Comparison of ENCODE assay signal across 21 cellular contexts in the genomic region with DNA sequence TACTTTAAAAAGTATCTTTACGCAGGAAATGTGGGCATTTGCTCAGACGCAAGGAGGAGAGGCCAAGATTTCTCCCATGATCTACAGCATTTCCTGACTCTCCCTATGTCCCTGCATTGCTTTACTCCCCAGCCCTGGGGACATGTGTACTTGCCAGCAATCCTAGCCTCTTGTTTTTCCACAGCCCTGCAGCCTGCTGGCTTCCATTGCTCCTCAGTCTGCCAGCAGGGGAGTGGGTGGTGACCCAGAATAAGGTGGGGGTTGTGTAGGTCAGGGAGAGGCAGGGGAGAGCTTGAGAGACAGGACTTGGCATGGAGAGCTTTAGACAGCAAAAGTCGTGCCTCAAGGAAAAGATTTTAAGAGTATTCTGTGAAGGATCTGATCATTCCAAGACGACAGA.
A peak's percentile ranks its signal among the peaks of the same experiment; 100 is the strongest.
DNase-seq lines count a peak whose midpoint lies in the region; ATAC-seq, FAIRE-seq and TF ChIP-seq lines count a peak whose summit lies in the region.
"Had no signal": no experiment of that assay in that cellular context is flagged by ENCODE, and none has a peak within 500 bp of the region (broad histone marks: within the 10 kb centered on the region; RNA-seq: fewer than 3 reads in every experiment).

No MANE protein-coding gene starts in this region.

- intact Hi-C loops in CD8-positive, alpha-beta T cell (cut with DNase I, micrococcal nuclease) = no loop called here

- H3K9ac ChIP-seq in mesendoderm (ENCODE audit: low read length) (no peak overlapping the region), trophoblast cell (ENCODE audit: low read length) (no peak overlapping the region)
- H3K9ac ChIP-seq: BLaER1, GM23248 had no signal

- no peak overlapping the region for H3K4me3 Mint-ChIP-seq in CD8-positive, alpha-beta T cell
- H3K4me3 Mint-ChIP-seq: CD14-positive monocyte; CD4-positive, alpha-beta memory T cell had no signal

- H3K18ac ChIP-seq in mesendoderm (ENCODE audit: low read length) (no peak overlapping the region), trophoblast cell (ENCODE audit: low read length) (no peak overlapping the region)

- ATAC-seq in CD8-positive, alpha-beta T cell = no peak

- no peaks in the 10 kb centered on the region for H3K9me3 Mint-ChIP-seq in CD8-positive, alpha-beta T cell

- no peak overlapping the region for H2BK12ac ChIP-seq in trophoblast cell (ENCODE audit: low read length)

- no peak overlapping the region for H4K12ac ChIP-seq in trophoblast cell (ENCODE audit: low read depth, low read length)

- H3K9me3 ChIP-seq in ectodermal cell (ENCODE audit: control insufficient read depth, low read length) (no peaks in the 10 kb centered on the region), trophoblast cell (ENCODE audit: insufficient read depth, low read depth, low read length) (no peaks in the 10 kb centered on the region)
- no peaks in the 10 kb centered on the region for H3K9me3 ChIP-seq in CD8-positive, alpha-beta T cell (ENCODE audit: low read length)
- H3K9me3 ChIP-seq: BLaER1 had no signal

- DNase-seq in ELF-1 (ENCODE audit: low read depth, low spot score) = peak; percentile 29
- peak; percentile 6 for DNase-seq in iPS-NIHi11 (ENCODE audit: low spot score)
- DNase-seq in mesendoderm = peak; percentile 35
- DNase-seq in trophoblast cell = no peak
- DNase-seq in midbrain (lab: John Stamatoyannopoulos, UW) = no peak
- no peak for DNase-seq in CD8-positive, alpha-beta T cell
- no peak for DNase-seq in H54 (ENCODE audit: insufficient read length, low spot score)
- DNase-seq: 8988T; CD4-positive, alpha-beta memory T cell; DMS 273 treated with DMSO at 0.1 percent for 48 hours; DMS53; DND-41; EL; GM23248; H7 had no signal

- POLR2A ChIA-PET in CD8-positive, alpha-beta T cell (lab: Charles Lee) = no interaction called here

- WGBS in ectodermal cell, 2 experiments = 86 to 88% methylated on average over 4 of the region's 4 CpGs
- WGBS in mesendoderm (ENCODE audit: extremely low coverage, insufficient coverage, low lambda C conversion rate) = no CpG with 5 or more reads among the region's 4 CpGs
- no CpG with 5 or more reads among the region's 4 CpGs for WGBS in trophoblast cell (ENCODE audit: extremely low coverage, insufficient coverage, insufficient read length)

- no peak overlapping the region for H2AFZ ChIP-seq in trophoblast cell (ENCODE audit: insufficient read depth, low read length, poor library complexity)
- H2AFZ ChIP-seq: GM23248 had no signal

- no peak for TF ChIP-seq CTCF in CD8-positive, alpha-beta T cell (IDR thresholded peaks at IDR 0.05)

- no peaks in the 10 kb centered on the region for H3K4me1 Mint-ChIP-seq in CD8-positive, alpha-beta T cell (ENCODE audit: low read depth)
- H3K4me1 Mint-ChIP-seq: CD14-positive monocyte; CD4-positive, alpha-beta memory T cell had no signal

- H4K91ac ChIP-seq in trophoblast cell (ENCODE audit: low read depth, low read length) = no peak overlapping the region

- H4K8ac ChIP-seq in mesendoderm (ENCODE audit: low read depth, low read length) = no peak overlapping the region
- H4K8ac ChIP-seq in trophoblast cell (ENCODE audit: low read depth, low read length) = no peak overlapping the region

- H3K79me1 ChIP-seq in mesendoderm (ENCODE audit: low read length) (no peaks in the 10 kb centered on the region), trophoblast cell (ENCODE audit: low read length) (no peaks in the 10 kb centered on the region)

- H3K4me2 ChIP-seq in mesendoderm (ENCODE audit: low read length) (no peak overlapping the region), trophoblast cell (ENCODE audit: low read length) (no peak overlapping the region)
- H3K4me2 ChIP-seq: BLaER1 had no signal

- CTCF ChIA-PET in CD8-positive, alpha-beta T cell (lab: Charles Lee) = no interaction called here

- H3K27ac Mint-ChIP-seq in CD8-positive, alpha-beta T cell = no peak overlapping the region
- H3K27ac Mint-ChIP-seq: CD14-positive monocyte; CD4-positive, alpha-beta memory T cell had no signal

- H3K79me2 ChIP-seq in mesendoderm (ENCODE audit: control insufficient read depth, insufficient read depth, low read length) = no peaks in the 10 kb centered on the region
- H3K79me2 ChIP-seq in trophoblast cell (ENCODE audit: control insufficient read depth, insufficient read depth, low read length, poor library complexity) = no peaks in the 10 kb centered on the region

- FAIRE-seq in H54 (lab: Jason Lieb, UNC) = no peak
- FAIRE-seq: G401.6, GM12891, GM19239 had no signal

- H2BK15ac ChIP-seq in mesendoderm (replicated peaks; ENCODE audit: low read depth) = no peak overlapping the region

- H3K56ac ChIP-seq in mesendoderm (ENCODE audit: low read length) = no peak overlapping the region

- H3K27me3 ChIP-seq in ectodermal cell (ENCODE audit: control insufficient read depth, insufficient read depth, low read length, poor library complexity, severe bottlenecking) (no peaks in the 10 kb centered on the region), mesendoderm (ENCODE audit: insufficient read depth, low read length, poor library complexity) (no peaks in the 10 kb centered on the region), trophoblast cell (ENCODE audit: insufficient read depth, low read length) (no peaks in the 10 kb centered on the region)
- no peaks in the 10 kb centered on the region for H3K27me3 ChIP-seq in CD8-positive, alpha-beta T cell (ENCODE audit: insufficient read depth, low read length)
- H3K27me3 ChIP-seq: BLaER1 had no signal

- no peak for TF ChIP-seq POLR2A in H54 (IDR thresholded peaks at IDR 0.05; ENCODE audit: low read depth, low read length)

- peak overlapping the region; percentile 16 for H3K27ac ChIP-seq in ectodermal cell (ENCODE audit: insufficient read depth, low read depth, low read length, poor library complexity, severe bottlenecking)
- H3K27ac ChIP-seq in mesendoderm (ENCODE audit: low read depth, low read length) = no peak overlapping the region
- H3K27ac ChIP-seq in trophoblast cell (ENCODE audit: low read depth, low read length) = no peak overlapping the region
- H3K27ac ChIP-seq in CD8-positive, alpha-beta T cell (ENCODE audit: low read depth, low read length) = no peak overlapping the region
- H3K27ac ChIP-seq: BLaER1, GM23248 had no signal

- H3K14ac ChIP-seq in trophoblast cell (ENCODE audit: low read length) = no peak overlapping the region

- H3K23ac ChIP-seq in mesendoderm (ENCODE audit: low read length) (peak overlapping the region; percentile 83), trophoblast cell (ENCODE audit: low read length) (no peak overlapping the region)

- no peak overlapping the region for H2BK5ac ChIP-seq in mesendoderm (ENCODE audit: low read length)
- H2BK5ac ChIP-seq in trophoblast cell (ENCODE audit: low read depth, low read length, poor library complexity) = no peak overlapping the region

- H3K36me3 ChIP-seq in ectodermal cell (ENCODE audit: control insufficient read depth, insufficient read depth, low read length) = no peaks in the 10 kb centered on the region
- no peaks in the 10 kb centered on the region for H3K36me3 ChIP-seq in mesendoderm (ENCODE audit: control insufficient read depth, insufficient read depth, low read length)
- no peaks in the 10 kb centered on the region for H3K36me3 ChIP-seq in trophoblast cell (ENCODE audit: control insufficient read depth in 1 of 2, insufficient read depth in 2 of 2, low read length in 2 of 2)
- H3K36me3 ChIP-seq in CD8-positive, alpha-beta T cell (ENCODE audit: insufficient read depth, low read length) = no peaks in the 10 kb centered on the region

- no peak overlapping the region for H3K4me3 ChIP-seq in ectodermal cell (ENCODE audit: insufficient read depth, low read depth, low read length)
- H3K4me3 ChIP-seq in mesendoderm (ENCODE audit: low read length) = no peak overlapping the region
- H3K4me3 ChIP-seq in trophoblast cell (ENCODE audit: low read depth, low read length) = no peak overlapping the region
- no peak overlapping the region for H3K4me3 ChIP-seq in CD8-positive, alpha-beta T cell (ENCODE audit: low read depth, low read length)
- H3K4me3 ChIP-seq: BLaER1, GM23248 had no signal

- H3K4ac ChIP-seq in mesendoderm (ENCODE audit: low read depth, low read length) (no peak overlapping the region), trophoblast cell (ENCODE audit: low read depth, low read length) (no peak overlapping the region)

- H2BK120ac ChIP-seq in mesendoderm (ENCODE audit: low read depth, low read length) (no peak overlapping the region), trophoblast cell (ENCODE audit: insufficient read depth, low read length, poor library complexity) (no peak overlapping the region)

- no peak overlapping the region for H4K5ac ChIP-seq in mesendoderm (ENCODE audit: low read length)

- H2AK5ac ChIP-seq in mesendoderm (ENCODE audit: low read length) (no peak overlapping the region), trophoblast cell (ENCODE audit: low read length) (no peak overlapping the region)

- H3K4me1 ChIP-seq in ectodermal cell (ENCODE audit: control insufficient read depth, insufficient read depth, low read length) (peaks cover 12% of the 10 kb centered on the region), mesendoderm (ENCODE audit: control insufficient read depth, low read depth, low read length) (no peaks in the 10 kb centered on the region), trophoblast cell (ENCODE audit: control insufficient read depth in 1 of 2, insufficient read depth in 2 of 2, low read length in 2 of 2) (no peaks in the 10 kb centered on the region)
- H3K4me1 ChIP-seq in CD8-positive, alpha-beta T cell (ENCODE audit: insufficient read depth, low read length) = no peaks in the 10 kb centered on the region
- H3K4me1 ChIP-seq: BLaER1 had no signal

- no peaks in the 10 kb centered on the region for H3K36me3 Mint-ChIP-seq in CD8-positive, alpha-beta T cell
- H3K36me3 Mint-ChIP-seq: CD4-positive, alpha-beta memory T cell had no signal

- H3K27me3 Mint-ChIP-seq in CD8-positive, alpha-beta T cell (ENCODE audit: low read depth) = no peaks in the 10 kb centered on the region
- H3K27me3 Mint-ChIP-seq: CD4-positive, alpha-beta memory T cell had no signal

Comparison
In these comparisons a context has a peak if more than half of its experiments do, and no peak if none do; other contexts are left out.
1. DNase-seq: peak in ELF-1 (single experiment), iPS-NIHi11 (single experiment) and mesendoderm (single experiment); none in trophoblast cell (0 of 2), midbrain (single experiment), CD8-positive, alpha-beta T cell (0 of 7) and H54 (single experiment).